ENCODE assay signal across 8 cellular contexts in the genomic region with DNA sequence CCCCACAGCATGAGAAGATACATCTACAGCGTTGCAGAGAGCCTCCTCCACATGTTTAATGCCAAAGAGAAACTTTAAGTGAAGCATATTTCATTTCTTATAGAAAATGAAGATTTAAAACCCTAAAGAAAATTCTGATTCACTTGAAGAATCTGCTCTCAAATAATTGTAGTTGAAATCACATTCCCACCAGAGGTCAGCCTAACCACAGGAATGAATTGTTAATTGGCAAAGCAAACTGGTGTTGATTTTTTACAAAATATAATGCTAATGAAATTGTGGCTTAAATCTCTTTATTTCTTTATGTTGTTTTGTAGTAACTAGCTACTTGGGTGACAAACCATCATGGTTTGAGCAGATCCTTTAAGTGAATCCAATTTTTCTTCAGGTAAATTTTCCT. TPM values are rescaled to one million over a fixed set of nuclear protein-coding genes. Genes with fewer than 3 reads are reported as not detected.
DNase-seq lines count a peak whose midpoint lies in the region; ATAC-seq and TF ChIP-seq lines count a peak whose summit lies in the region.

No MANE protein-coding gene starts in this region.

- H3K4me3 ChIP-seq in AG04449 (ENCODE audit: low read depth, low read length), result no peak overlapping the region

- peaks cover 6% of the 10 kb centered on the region for H3K9me3 Mint-ChIP-seq in type B pancreatic cell

- no peaks in the 10 kb centered on the region for H3K4me1 Mint-ChIP-seq in type B pancreatic cell (ENCODE audit: unreplicated experiment)

- ATAC-seq in GM21786 (IDR thresholded peaks at IDR 0.05; ENCODE audit: unreplicated experiment), result no peak
- no peak for ATAC-seq in HG02571 (IDR thresholded peaks at IDR 0.05; ENCODE audit: unreplicated experiment)

- no peak overlapping the region for H3K27ac Mint-ChIP-seq in type B pancreatic cell

- no peak overlapping the region for H3K4me3 Mint-ChIP-seq in type B pancreatic cell

- H3K36me3 Mint-ChIP-seq in type B pancreatic cell, result no peaks in the 10 kb centered on the region

- POLR2A ChIA-PET in AG04449 (lab: Yijun Ruan, JAX) (no interaction called here), GM10248 (lab: Yijun Ruan, JAX) (no interaction called here), RWPE1 (lab: Yijun Ruan, JAX; ENCODE audit: low non-redundant PET) (no interaction called here)

- peaks cover 11% of the 10 kb centered on the region for H3K27me3 Mint-ChIP-seq in type B pancreatic cell

- no peak overlapping the region for H3K27ac ChIP-seq in RWPE1

- peak; percentile 5 for DNase-seq in AG04449 (ENCODE audit: low read depth, low spot score)
- DNase-seq in GM10248 (ENCODE audit: extremely low spot score), result no peak
- DNase-seq in RWPE1 (ENCODE audit: low spot score), result peak; percentile 8
- DNase-seq in glomerular visceral epithelial cell (ENCODE audit: extremely low spot score), result peak; percentile 41
- no peak for DNase-seq in type B pancreatic cell (ENCODE audit: extremely low spot score, unreplicated experiment)
- no peak for DNase-seq in activated naive CD4-positive, alpha-beta T cell treated with anti-CD3 and anti-CD28 coated beads, Interleukin-2, amount 50 U/mL, for 16 hours

- TF ChIP-seq CTCF in AG04449 (IDR thresholded peaks at IDR 0.05; ENCODE audit: insufficient read depth, low read length, missing control alignments) (no peak), GM10248 (IDR thresholded peaks at IDR 0.05; ENCODE audit: control extremely low read depth, extremely low read depth, low read depth, missing control alignments) (peak; percentile 13), RWPE1 (conservative IDR thresholded peaks at IDR 0.05; ENCODE audit: low read depth) (0 out of 2 replicates have a peak, but pooled peaks have one; percentile 26), type B pancreatic cell (conservative IDR thresholded peaks at IDR 0.05) (peak; percentile 71)

- CTCF ChIA-PET in AG04449 (lab: Yijun Ruan, JAX), result interaction anchor here (0.8 to 7.2 kb wide), 22 partner anchors 8 to 345 kb away, joined by 3 to 83 read pairs (median 4); no protein-coding TSS in a partner anchor
- CTCF ChIA-PET in GM10248 (lab: Yijun Ruan, JAX), result interaction anchor here (1.1 to 2.8 kb wide), 5 partner anchors 10 to 310 kb away, joined by 3 to 17 read pairs (median 7); no protein-coding TSS in a partner anchor
- CTCF ChIA-PET in RWPE1 (lab: Yijun Ruan, JAX), result interaction anchor here (0.7 to 1.0 kb wide), 3 partner anchors 29 to 306 kb away, joined by 3 read pairs; no protein-coding TSS in a partner anchor

RNA-seq across cellular contexts. Expression of a gene that starts 31.1 kb away (rescaled TPM):
- 5.2 and 6.1 TPM in 2 replicates for total RNA-seq in type B pancreatic cell (ENCODE audit: low replicate concordance)

Comparison
In these comparisons a context has a peak if more than half of its experiments do, and no peak if none do; other contexts are left out.
1. DNase-seq: peak in AG04449 (single experiment), RWPE1 (single experiment) and glomerular visceral epithelial cell (single experiment); none in GM10248 (single experiment), type B pancreatic cell (single experiment) and activated naive CD4-positive, alpha-beta T cell treated with anti-CD3 and anti-CD28 coated beads, Interleukin-2, amount 50 U/mL, for 16 hours (single experiment).